In genomic region chr2:219661955-219662395, GRCh38 we compare ENCODE assay signal across 13 cellular contexts. TPM values are rescaled to one million over a fixed set of nuclear protein-coding genes. Genes with fewer than 3 reads are reported as not detected.
DNase-seq lines count a peak whose midpoint lies in the region; ATAC-seq and TF ChIP-seq lines count a peak whose summit lies in the region.
"Had no signal": no experiment of that assay in that cellular context is flagged by ENCODE, and none has a peak within 500 bp of the region (broad histone marks: within the 10 kb centered on the region; RNA-seq: fewer than 3 reads in every experiment).

No MANE protein-coding gene starts in this region.

- H3K9me3 ChIP-seq in mesodermal cell (ENCODE audit: control insufficient read depth, low read length) (peaks cover 49% of the 10 kb centered on the region), upper lobe of left lung (peaks cover 0 to 10% (median 0%) of the 10 kb centered on the region in 4 donors)

- in situ Hi-C loops in brain microvascular endothelial cell (cut with HindIII; ENCODE audit: low pct_ligation_motif_present, low sequenced_read_pairs) (no loop called here), KBM-7 (cut with MboI; ENCODE audit: low pct_unique_long_range_greater_than_20kb, low sequenced_read_pairs) (no loop called here)

- H3K27me3 ChIP-seq in brain microvascular endothelial cell (replicated peaks): no peaks in the 10 kb centered on the region
- H3K27me3 ChIP-seq in upper lobe of left lung: no peaks in the 10 kb centered on the region

- peak; percentile 67 for DNase-seq in brain microvascular endothelial cell
- no peak for DNase-seq in NCI-H1417 treated with DMSO at 0.1 percent for 48 hours (lab: John Stamatoyannopoulos, UW)
- no peak for DNase-seq in upper lobe of left lung
- DNase-seq in activated naive CD4-positive, alpha-beta T cell (lab: John Stamatoyannopoulos, UW): no peak
- no peak for DNase-seq in KBM-7
- DNase-seq: activated CD4-positive, CD25-positive, alpha-beta regulatory T cell; activated gamma-delta T cell treated with Interleukin-2 at 50 U/mL for 16 hours; Kasumi-1; SHP77 had no signal

- no CpG with 5 or more reads among the region's 1 CpG for WGBS in mesodermal cell (ENCODE audit: insufficient coverage in 2 of 2), 2 experiments
- 86 to 91% methylated on average over 1 of the region's 1 CpG for WGBS in upper lobe of left lung, 2 donors

- no peak overlapping the region for H3K4me3 ChIP-seq in brain microvascular endothelial cell (ENCODE audit: low read depth, low read length)
- no peak overlapping the region for H3K4me3 ChIP-seq in mesodermal cell (ENCODE audit: extremely low read depth, insufficient read depth, low read length, poor library complexity, severe bottlenecking)
- H3K4me3 ChIP-seq in upper lobe of left lung: no peak overlapping the region

- no peaks in the 10 kb centered on the region for H3K36me3 ChIP-seq in brain microvascular endothelial cell (replicated peaks)
- H3K36me3 ChIP-seq in mesodermal cell (ENCODE audit: control insufficient read depth, insufficient read depth, low read length): no peaks in the 10 kb centered on the region
- no peaks in the 10 kb centered on the region for H3K36me3 ChIP-seq in upper lobe of left lung

- no peak for TF ChIP-seq EP300 in upper lobe of left lung (IDR thresholded peaks at IDR 0.05)

- TF ChIP-seq POLR2A in upper lobe of left lung (IDR thresholded peaks at IDR 0.05): no peak

- peak overlapping the region; percentile 41 for H3K27ac ChIP-seq in brain microvascular endothelial cell
- peak overlapping the region; percentile 85 for H3K27ac ChIP-seq in mesodermal cell (ENCODE audit: low read depth, low read length, severe bottlenecking)
- no peak overlapping the region for H3K27ac ChIP-seq in upper lobe of left lung

- peaks cover 23% of the 10 kb centered on the region for H3K4me1 ChIP-seq in mesodermal cell (ENCODE audit: control insufficient read depth, insufficient read depth, low read length, poor library complexity, severe bottlenecking)
- H3K4me1 ChIP-seq in upper lobe of left lung: no peaks in the 10 kb centered on the region

- ATAC-seq in GM18502 (IDR thresholded peaks at IDR 0.05; ENCODE audit: poor library complexity, unreplicated experiment): peak; percentile 20
- ATAC-seq in HG02763 (IDR thresholded peaks at IDR 0.05; ENCODE audit: unreplicated experiment): peak; percentile 11
- no peak for ATAC-seq in upper lobe of left lung (ENCODE audit: low FRiP score in 2 of 2)
- ATAC-seq: CD8-positive, alpha-beta T cell had no signal

- no peak for TF ChIP-seq CTCF in brain microvascular endothelial cell (IDR thresholded peaks at IDR 0.05; ENCODE audit: low read depth, low read length, missing control alignments)
- TF ChIP-seq CTCF in upper lobe of left lung (IDR thresholded peaks at IDR 0.05): no peak

RNA-seq across cellular contexts. Expression of gene SLC4A3, which starts 34.5 kb away (rescaled TPM):
- polyA plus RNA-seq in mesodermal cell (2013, experiment 1 of 2): 5.6 TPM
- polyA plus RNA-seq in mesodermal cell (2013, experiment 2 of 2): 5.8 TPM
- total RNA-seq in upper lobe of left lung: 10 to 100 TPM in 1 of 6 donors, 1 to 10 TPM in 3, under 1 TPM in 2; 0.30 to 14.7 (median 2.1) TPM
- total RNA-seq: CD8-positive, alpha-beta T cell had no signal

Comparison
In these comparisons a context has a peak if more than half of its experiments do, and no peak if none do; other contexts are left out.
1. ATAC-seq: peak in GM18502 (single experiment) and HG02763 (single experiment); none in upper lobe of left lung (0 of 2).
2. H3K27ac ChIP-seq: peak in brain microvascular endothelial cell (single experiment) and mesodermal cell (single experiment); none in upper lobe of left lung (0 of 4).